1 cellular context compared by ENCODE assay signal in genomic region chr17:34542700-34543336, GRCh38.
TF ChIP-seq lines count a peak whose summit lies in the region.

No MANE protein-coding gene starts in this region.

TF ChIP-seq in GM23338, 12 proteins besides CTCF, POLR2A, EP300 and RAD21 (continued from another document):
- TF ChIP-seq, protein P1, sequence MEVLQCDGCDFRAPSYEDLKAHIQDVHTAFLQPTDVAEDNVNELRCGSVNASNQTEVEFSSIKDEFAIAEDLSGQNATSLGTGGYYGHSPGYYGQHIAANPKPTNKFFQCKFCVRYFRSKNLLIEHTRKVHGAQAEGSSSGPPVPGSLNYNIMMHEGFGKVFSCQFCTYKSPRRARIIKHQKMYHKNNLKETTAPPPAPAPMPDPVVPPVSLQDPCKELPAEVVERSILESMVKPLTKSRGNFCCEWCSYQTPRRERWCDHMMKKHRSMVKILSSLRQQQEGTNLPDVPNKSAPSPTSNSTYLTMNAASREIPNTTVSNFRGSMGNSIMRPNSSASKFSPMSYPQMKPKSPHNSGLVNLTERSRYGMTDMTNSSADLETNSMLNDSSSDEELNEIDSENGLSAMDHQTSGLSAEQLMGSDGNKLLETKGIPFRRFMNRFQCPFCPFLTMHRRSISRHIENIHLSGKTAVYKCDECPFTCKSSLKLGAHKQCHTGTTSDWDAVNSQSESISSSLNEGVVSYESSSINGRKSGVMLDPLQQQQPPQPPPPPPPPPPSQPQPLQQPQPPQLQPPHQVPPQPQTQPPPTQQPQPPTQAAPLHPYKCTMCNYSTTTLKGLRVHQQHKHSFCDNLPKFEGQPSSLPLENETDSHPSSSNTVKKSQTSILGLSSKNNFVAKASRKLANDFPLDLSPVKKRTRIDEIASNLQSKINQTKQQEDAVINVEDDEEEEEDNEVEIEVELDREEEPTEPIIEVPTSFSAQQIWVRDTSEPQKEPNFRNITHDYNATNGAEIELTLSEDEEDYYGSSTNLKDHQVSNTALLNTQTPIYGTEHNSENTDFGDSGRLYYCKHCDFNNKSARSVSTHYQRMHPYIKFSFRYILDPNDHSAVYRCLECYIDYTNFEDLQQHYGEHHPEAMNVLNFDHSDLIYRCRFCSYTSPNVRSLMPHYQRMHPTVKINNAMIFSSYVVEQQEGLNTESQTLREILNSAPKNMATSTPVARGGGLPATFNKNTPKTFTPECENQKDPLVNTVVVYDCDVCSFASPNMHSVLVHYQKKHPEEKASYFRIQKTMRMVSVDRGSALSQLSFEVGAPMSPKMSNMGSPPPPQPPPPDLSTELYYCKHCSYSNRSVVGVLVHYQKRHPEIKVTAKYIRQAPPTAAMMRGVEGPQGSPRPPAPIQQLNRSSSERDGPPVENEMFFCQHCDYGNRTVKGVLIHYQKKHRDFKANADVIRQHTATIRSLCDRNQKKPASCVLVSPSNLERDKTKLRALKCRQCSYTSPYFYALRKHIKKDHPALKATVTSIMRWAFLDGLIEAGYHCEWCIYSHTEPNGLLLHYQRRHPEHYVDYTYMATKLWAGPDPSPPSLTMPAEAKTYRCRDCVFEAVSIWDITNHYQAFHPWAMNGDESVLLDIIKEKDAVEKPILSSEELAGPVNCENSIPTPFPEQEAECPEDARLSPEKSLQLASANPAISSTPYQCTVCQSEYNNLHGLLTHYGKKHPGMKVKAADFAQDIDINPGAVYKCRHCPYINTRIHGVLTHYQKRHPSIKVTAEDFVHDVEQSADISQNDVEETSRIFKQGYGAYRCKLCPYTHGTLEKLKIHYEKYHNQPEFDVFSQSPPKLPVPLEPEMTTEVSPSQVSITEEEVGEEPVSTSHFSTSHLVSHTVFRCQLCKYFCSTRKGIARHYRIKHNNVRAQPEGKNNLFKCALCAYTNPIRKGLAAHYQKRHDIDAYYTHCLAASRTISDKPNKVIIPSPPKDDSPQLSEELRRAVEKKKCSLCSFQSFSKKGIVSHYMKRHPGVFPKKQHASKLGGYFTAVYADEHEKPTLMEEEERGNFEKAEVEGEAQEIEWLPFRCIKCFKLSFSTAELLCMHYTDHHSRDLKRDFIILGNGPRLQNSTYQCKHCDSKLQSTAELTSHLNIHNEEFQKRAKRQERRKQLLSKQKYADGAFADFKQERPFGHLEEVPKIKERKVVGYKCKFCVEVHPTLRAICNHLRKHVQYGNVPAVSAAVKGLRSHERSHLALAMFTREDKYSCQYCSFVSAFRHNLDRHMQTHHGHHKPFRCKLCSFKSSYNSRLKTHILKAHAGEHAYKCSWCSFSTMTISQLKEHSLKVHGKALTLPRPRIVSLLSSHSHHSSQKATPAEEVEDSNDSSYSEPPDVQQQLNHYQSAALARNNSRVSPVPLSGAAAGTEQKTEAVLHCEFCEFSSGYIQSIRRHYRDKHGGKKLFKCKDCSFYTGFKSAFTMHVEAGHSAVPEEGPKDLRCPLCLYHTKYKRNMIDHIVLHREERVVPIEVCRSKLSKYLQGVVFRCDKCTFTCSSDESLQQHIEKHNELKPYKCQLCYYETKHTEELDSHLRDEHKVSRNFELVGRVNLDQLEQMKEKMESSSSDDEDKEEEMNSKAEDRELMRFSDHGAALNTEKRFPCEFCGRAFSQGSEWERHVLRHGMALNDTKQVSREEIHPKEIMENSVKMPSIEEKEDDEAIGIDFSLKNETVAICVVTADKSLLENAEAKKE (CRISPR knock-in tag; IDR thresholded peaks at IDR 0.05): no peak
- TF ChIP-seq JUNB (IDR thresholded peaks at IDR 0.05; ENCODE audit: unreplicated experiment) (no peak), POLR2AphosphoS5 (IDR thresholded peaks at IDR 0.05; ENCODE audit: low read depth) (no peak), EZH2 (IDR thresholded peaks at IDR 0.05; ENCODE audit: low read depth, unreplicated experiment) (no peak), ZNF331 (CRISPR knock-in tag; IDR thresholded peaks at IDR 0.05; ENCODE audit: low read depth) (no peak), ETS1 (IDR thresholded peaks at IDR 0.05) (no peak), ZNF114 (CRISPR knock-in tag; IDR thresholded peaks at IDR 0.05) (no peak)
TF ChIP-seq in GM23338: peak in this region for 0.
